ENCODE assay signal across 22 cellular contexts in the genomic region with DNA sequence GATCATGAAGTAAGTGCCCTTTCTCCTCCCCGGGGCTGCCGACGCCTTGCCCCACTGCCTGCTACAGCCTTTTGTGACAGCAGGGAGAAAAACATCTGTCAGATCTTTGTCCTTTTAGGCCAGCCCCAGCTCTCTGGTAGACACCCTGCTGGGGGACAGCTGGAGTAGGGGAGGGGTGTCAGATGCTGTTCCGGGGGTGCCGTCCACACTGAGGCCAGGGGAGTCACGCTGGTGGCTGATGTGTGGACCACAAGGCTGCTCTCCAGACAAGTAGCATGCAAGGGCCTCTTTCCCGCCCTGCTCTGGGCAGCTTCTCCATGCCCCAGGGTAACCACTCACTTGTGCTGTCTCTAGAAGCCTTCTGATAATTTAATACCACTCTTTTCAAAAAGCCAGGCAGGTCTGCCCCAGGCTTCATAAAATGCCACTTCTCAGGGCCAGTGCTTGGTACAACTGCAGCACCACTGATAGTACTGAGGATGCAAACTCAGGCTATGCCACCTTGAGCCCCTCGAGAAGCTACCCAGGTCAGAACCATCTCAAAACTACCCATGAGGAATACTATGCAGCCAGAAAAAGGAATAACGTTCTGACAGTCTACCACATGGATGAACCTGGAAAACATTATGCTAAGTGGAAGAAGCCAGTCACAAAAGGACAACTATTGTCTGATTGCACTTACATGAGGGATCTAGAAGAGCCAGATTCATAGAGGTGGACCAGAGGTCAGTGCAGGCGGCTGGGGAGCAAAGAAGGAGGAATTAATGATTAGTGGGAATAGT.
A peak's percentile ranks its signal among the peaks of the same experiment; 100 is the strongest.
DNase-seq lines count a peak whose midpoint lies in the region; ATAC-seq and TF ChIP-seq lines count a peak whose summit lies in the region.
"Had no signal": no experiment of that assay in that cellular context is flagged by ENCODE, and none has a peak within 500 bp of the region (broad histone marks: within the 10 kb centered on the region; RNA-seq: fewer than 3 reads in every experiment).

No MANE protein-coding gene starts in this region.

- H3K36me3 Mint-ChIP-seq in natural killer cell: no peaks in the 10 kb centered on the region
- H3K36me3 Mint-ChIP-seq in stimulated activated effector memory CD8-positive, alpha-beta T cell treated with anti-CD3 and anti-CD28 coated beads, Interleukin-12 subunit alpha, Interleukin-12 subunit beta, amount 100 ng/mL, for 72 hours: no peaks in the 10 kb centered on the region
- H3K36me3 Mint-ChIP-seq: CD4-positive, CD25-positive, alpha-beta regulatory T cell had no signal

- DNase-seq in DMS 273 (lab: John Stamatoyannopoulos, UW; ENCODE audit: unreplicated experiment) (peak; percentile 29), DMS 273 treated with DMSO at 0.1 percent for 48 hours (lab: John Stamatoyannopoulos, UW) (no peak), natural killer cell (no peak), iPS-NIHi7 (ENCODE audit: extremely low spot score) (no peak), amniotic stem cell (lab: John Stamatoyannopoulos, UW) (no peak)
- DNase-seq in stimulated activated effector memory CD8-positive, alpha-beta T cell treated with anti-CD3 and anti-CD28 coated beads, Interleukin-12 subunit alpha, Interleukin-12 subunit beta, amount 100 ng/mL, for 72 hours (ENCODE audit: low spot score in 2 of 2): no peak
- DNase-seq: BE2C; CD4-positive, CD25-positive, alpha-beta regulatory T cell; GOT3; IMR-90; MM.1S; NCI-H1694; NCI-H2029 treated with DMSO at 0.1 percent for 48 hours; NCI-H446 treated with DMSO at 0.1 percent for 48 hours; NCI-H526 treated with DMSO at 0.1 percent for 48 hours; Right ventricle myocardium superior; RPMI8226 had no signal

- ATAC-seq in natural killer cell: peak; percentile 57 to 92 (median 59)
- ATAC-seq in stimulated activated effector memory CD8-positive, alpha-beta T cell treated with anti-CD3 and anti-CD28 coated beads, Interleukin-12 subunit alpha, Interleukin-12 subunit beta, amount 100 ng/mL, for 72 hours: no peak
- no peak for ATAC-seq in GM18520 (IDR thresholded peaks at IDR 0.05; ENCODE audit: unreplicated experiment)

- peak overlapping the region; percentile 54 for H3K27ac ChIP-seq in VCaP
- H3K27ac ChIP-seq: 22Rv1, KMS-11, SJSA1 had no signal

- H3K27ac Mint-ChIP-seq in natural killer cell: peak overlapping the region; percentile 55 to 62
- peak overlapping the region; percentile 74 for H3K27ac Mint-ChIP-seq in stimulated activated effector memory CD8-positive, alpha-beta T cell treated with anti-CD3 and anti-CD28 coated beads, Interleukin-12 subunit alpha, Interleukin-12 subunit beta, amount 100 ng/mL, for 72 hours
- H3K27ac Mint-ChIP-seq: CD4-positive, CD25-positive, alpha-beta regulatory T cell had no signal

- no peak for TF ChIP-seq CTCF in VCaP (conservative IDR thresholded peaks at IDR 0.05)
- TF ChIP-seq CTCF in natural killer cell (IDR thresholded peaks at IDR 0.05): no peak

- H3K4me1 Mint-ChIP-seq in natural killer cell: peaks cover 16 to 24% of the 10 kb centered on the region in 2 donors
- peaks cover 15% of the 10 kb centered on the region for H3K4me1 Mint-ChIP-seq in stimulated activated effector memory CD8-positive, alpha-beta T cell treated with anti-CD3 and anti-CD28 coated beads, Interleukin-12 subunit alpha, Interleukin-12 subunit beta, amount 100 ng/mL, for 72 hours
- H3K4me1 Mint-ChIP-seq: CD4-positive, CD25-positive, alpha-beta regulatory T cell had no signal

- intact Hi-C loops in natural killer cell (cut with micrococcal nuclease): no loop called here

- peak overlapping the region; percentile 58 for H3K4me3 Mint-ChIP-seq in natural killer cell
- H3K4me3 Mint-ChIP-seq in stimulated activated effector memory CD8-positive, alpha-beta T cell treated with anti-CD3 and anti-CD28 coated beads, Interleukin-12 subunit alpha, Interleukin-12 subunit beta, amount 100 ng/mL, for 72 hours: no peak overlapping the region
- H3K4me3 Mint-ChIP-seq: CD4-positive, CD25-positive, alpha-beta regulatory T cell had no signal

- H3K27me3 Mint-ChIP-seq in natural killer cell (ENCODE audit: low read depth in 2 of 2): no peaks in the 10 kb centered on the region

- no peaks in the 10 kb centered on the region for H3K9me3 Mint-ChIP-seq in natural killer cell
- no peaks in the 10 kb centered on the region for H3K9me3 Mint-ChIP-seq in stimulated activated effector memory CD8-positive, alpha-beta T cell treated with anti-CD3 and anti-CD28 coated beads, Interleukin-12 subunit alpha, Interleukin-12 subunit beta, amount 100 ng/mL, for 72 hours
- H3K9me3 Mint-ChIP-seq: CD4-positive, CD25-positive, alpha-beta regulatory T cell had no signal

Comparison
In these comparisons a context has a peak if more than half of its experiments do, and no peak if none do; other contexts are left out.
1. ATAC-seq: peak in natural killer cell (3 of 3); none in stimulated activated effector memory CD8-positive, alpha-beta T cell treated with anti-CD3 and anti-CD28 coated beads, Interleukin-12 subunit alpha, Interleukin-12 subunit beta, amount 100 ng/mL, for 72 hours (single experiment) and GM18520 (single experiment).